ENCODE assay signal across 7 cellular contexts in the genomic region with DNA sequence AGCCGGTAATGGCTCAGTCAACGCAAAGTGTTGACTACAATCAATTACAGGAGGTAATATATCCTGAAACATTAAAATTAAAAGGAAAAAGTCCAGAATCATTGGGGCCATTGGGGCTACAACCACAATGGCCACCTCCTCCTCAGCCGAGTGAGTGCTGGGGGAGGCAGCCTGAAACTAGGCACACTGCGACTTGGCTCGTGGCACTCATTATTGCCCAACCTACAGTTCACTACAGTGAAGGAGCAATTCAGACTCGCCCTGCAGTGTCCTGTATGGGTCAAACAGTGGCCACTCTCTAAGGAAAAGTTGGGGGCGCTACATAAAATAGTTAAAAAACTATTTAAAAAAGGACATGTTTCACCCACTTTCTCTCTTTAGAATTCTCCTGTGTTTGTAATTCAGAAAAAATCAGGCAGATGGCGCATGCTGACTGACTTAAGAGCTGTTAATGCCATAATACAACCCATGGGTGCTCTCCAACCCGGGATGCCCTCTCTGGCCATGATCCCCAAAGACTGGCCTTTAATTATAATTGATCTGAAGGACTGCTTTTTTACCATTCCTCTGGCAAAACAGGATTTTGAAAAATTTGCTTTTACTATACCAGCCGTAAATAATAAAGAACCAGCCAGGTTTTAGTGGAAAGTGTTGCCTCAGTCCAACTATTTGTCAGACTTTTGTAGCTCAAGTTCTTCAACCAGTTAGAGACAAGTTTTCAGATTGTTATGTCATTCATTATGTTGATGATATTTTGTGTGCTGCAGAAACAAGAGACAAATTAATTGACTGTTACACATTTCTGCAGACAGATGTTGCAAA. TPM values are rescaled to one million over a fixed set of nuclear protein-coding genes. Genes with fewer than 3 reads are reported as not detected.
DNase-seq lines count a peak whose midpoint lies in the region; ATAC-seq and TF ChIP-seq lines count a peak whose summit lies in the region.
"Not testable (repeated sequence)": the region's sequence is repeated elsewhere in the genome, so short reads cannot be mapped to it uniquely, and the experiment has no call there.

No MANE protein-coding gene starts in this region.

- intact Hi-C loops in PC-3 (cut with micrococcal nuclease): loop anchor here (1.0 to 2.0 kb wide), 2 partner anchors 41 to 76 kb away; no protein-coding TSS in a partner anchor

- POLR2A ChIA-PET in PC-3 (lab: Charles Lee; ENCODE audit: unreplicated experiment): interaction anchor here (0.6 kb wide), 1 partner anchor 778 kb away, joined by 3 read pairs; no protein-coding TSS in a partner anchor

- ATAC-seq in PC-3: peak; percentile 64

- H4K20me1 ChIP-seq in PC-3 (ENCODE audit: low read length); hepatocyte (ENCODE audit: insufficient read depth, poor library complexity, severe bottlenecking); osteoblast (ENCODE audit: insufficient read depth, low read length): not testable (repeated sequence)

- H3K9me3 ChIP-seq in PC-3 (ENCODE audit: low read length); hepatocyte (ENCODE audit: low read depth); osteoblast (ENCODE audit: low read depth, low read length): not testable (repeated sequence)

- H3F3A ChIP-seq in PC-3 (ENCODE audit: low read length, unreplicated experiment): not testable (repeated sequence)

- H3K4me2 ChIP-seq in PC-3 (ENCODE audit: low read length); hepatocyte; osteoblast (ENCODE audit: insufficient read depth, low read length): not testable (repeated sequence)

- H3K79me2 ChIP-seq in PC-3 (ENCODE audit: low read length); hepatocyte; osteoblast (ENCODE audit: insufficient read depth, low read length): not testable (repeated sequence)

- H3K9me2 ChIP-seq in PC-3 (replicated peaks; ENCODE audit: low read length); hepatocyte (replicated peaks; ENCODE audit: insufficient read depth): not testable (repeated sequence)

- not testable (repeated sequence) for H3K4me1 ChIP-seq in PC-3 (ENCODE audit: insufficient read depth, low read length); hepatocyte (ENCODE audit: insufficient read depth); osteoblast (ENCODE audit: insufficient read depth, low read length)

- H3K4me3 ChIP-seq in PC-3 (ENCODE audit: low read length); hepatocyte; osteoblast (ENCODE audit: insufficient read depth, low read length): not testable (repeated sequence)

- DNase-seq in EH (ENCODE audit: low read depth) (peak; percentile 61), LoVo (ENCODE audit: low spot score) (peak; percentile 31), PC-3 (peak; percentile 65), dermis microvascular lymphatic vessel endothelial cell (ENCODE audit: low read depth in 2 of 2) (peak; percentile 43 to 59), hepatocyte (ENCODE audit: low spot score) (peak; percentile 44)
- peak; percentile 15 for DNase-seq in activated CD4-positive, alpha-beta T cell treated with anti-CD3 and anti-CD28 coated beads for 48 hours
- DNase-seq in osteoblast (ENCODE audit: insufficient read length, low spot score, missing footprints): not testable (repeated sequence)

- CTCF ChIA-PET in PC-3 (lab: Charles Lee): interaction anchor here (0.6 kb wide), 2 partner anchors 28 to 436 kb away, joined by 3 to 4 read pairs; no protein-coding TSS in a partner anchor

- TF ChIP-seq CTCF in PC-3 (conservative IDR thresholded peaks at IDR 0.05; ENCODE audit: low read depth, low read length) (peak; percentile 58), hepatocyte (IDR thresholded peaks at IDR 0.05; ENCODE audit: poor library complexity) (peak; percentile 52), osteoblast (IDR thresholded peaks at IDR 0.05; ENCODE audit: extremely low read depth, low read depth, low read length) (peak; percentile 63)

- not testable (repeated sequence) for H2AFZ ChIP-seq in PC-3 (ENCODE audit: low read length); hepatocyte; osteoblast (ENCODE audit: low read length)

- H3K9ac ChIP-seq in PC-3 (ENCODE audit: low read length): not testable (repeated sequence)

- H3K27ac ChIP-seq in PC-3 (ENCODE audit: low read length); hepatocyte; osteoblast (ENCODE audit: low read depth, low read length): not testable (repeated sequence)

- not testable (repeated sequence) for H3K36me3 ChIP-seq in PC-3 (ENCODE audit: low read depth, low read length); hepatocyte (replicated peaks; ENCODE audit: insufficient read depth, low read depth); osteoblast (ENCODE audit: insufficient read depth, low read length)

- H3K27me3 ChIP-seq in PC-3 (ENCODE audit: low read length); hepatocyte; osteoblast (ENCODE audit: insufficient read depth, low read length): not testable (repeated sequence)

- 83% methylated on average over 10 of the region's 10 CpGs for WGBS in hepatocyte (ENCODE audit: low lambda C conversion rate, missing lambda C conversion rate)

- not testable (repeated sequence) for BruUV-seq in PC-3 (replicated peaks; lab: Mats Ljungman, UMichigan)

RNA-seq across cellular contexts. Expression of a gene that starts 22.4 kb away (rescaled TPM):
- total RNA-seq in PC-3 (2014; rRNA removed) (27.2 and 30.5 TPM in 2 replicates), dermis microvascular lymphatic vessel endothelial cell (10.3 and 18.1 TPM in 2 replicates), hepatocyte (21.9 and 27.3 TPM in 2 replicates), osteoblast (10.1 and 10.3 TPM in 2 replicates)
- 38.5 and 59.6 TPM in 2 replicates for polyA plus RNA-seq in hepatocyte

RNA-seq across cellular contexts. Expression of a gene that starts 29.8 kb away (rescaled TPM):
- total RNA-seq in PC-3 (2014; rRNA removed): 7.4 and 12.9 TPM in 2 replicates
- 4.7 and 5.4 TPM in 2 replicates for total RNA-seq in dermis microvascular lymphatic vessel endothelial cell
- total RNA-seq in hepatocyte: 5.1 and 7.9 TPM in 2 replicates
- polyA plus RNA-seq in hepatocyte: 8.4 and 8.7 TPM in 2 replicates
- 3.3 and 4.7 TPM in 2 replicates for total RNA-seq in osteoblast

RNA-seq across cellular contexts. Expression of a gene that starts 29.9 kb away (rescaled TPM):
- total RNA-seq in PC-3 (2014; rRNA removed) (58.9 and 65.5 TPM in 2 replicates), dermis microvascular lymphatic vessel endothelial cell (68.8 and 117 TPM in 2 replicates), hepatocyte (28.8 and 30.7 TPM in 2 replicates), osteoblast (38.0 and 39.8 TPM in 2 replicates)
- polyA plus RNA-seq in hepatocyte: 46.8 and 55.6 TPM in 2 replicates

RNA-seq across cellular contexts. Expression of a gene that starts 33.7 kb away (rescaled TPM):
- total RNA-seq in PC-3 (2014; rRNA removed): 37.0 and 51.5 TPM in 2 replicates
- total RNA-seq in dermis microvascular lymphatic vessel endothelial cell: 24.6 and 29.5 TPM in 2 replicates
- 18.9 and 22.5 TPM in 2 replicates for total RNA-seq in hepatocyte
- polyA plus RNA-seq in hepatocyte: 32.6 and 37.4 TPM in 2 replicates
- 17.4 and 18.0 TPM in 2 replicates for total RNA-seq in osteoblast
